In the genomic region with DNA sequence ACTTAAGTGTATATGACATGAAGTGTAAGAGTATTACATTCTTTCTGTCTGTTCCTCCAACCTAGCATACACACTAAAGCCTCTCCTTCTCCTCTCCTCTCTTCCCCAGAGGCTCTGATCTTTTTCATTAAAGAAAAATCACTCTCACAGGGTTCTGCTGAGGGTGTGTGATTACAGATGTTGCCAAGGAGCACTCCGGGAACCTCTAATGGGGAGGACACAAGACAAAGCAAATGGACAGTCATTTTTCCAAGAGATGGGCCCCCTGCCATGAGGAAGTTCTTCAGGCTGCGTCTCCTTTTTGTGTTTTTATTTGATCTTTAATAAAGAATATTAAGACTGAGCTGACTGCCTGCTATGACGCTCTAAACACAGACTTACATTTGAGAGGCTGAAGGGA, we compare ENCODE assay signal across 18 cellular contexts.
"Had no signal": no experiment of that assay in that cellular context is flagged by ENCODE, and none has a peak within 500 bp of the region (broad histone marks: within the 10 kb centered on the region; RNA-seq: fewer than 3 reads in every experiment).

No MANE protein-coding gene starts in this region.

- H3K27ac Mint-ChIP-seq: activated CD4-positive, alpha-beta memory T cell treated with anti-CD3 and anti-CD28 coated beads for 36 hours; activated CD4-positive, alpha-beta T cell treated with anti-CD3 and anti-CD28 coated beads for 36 hours; activated CD8-positive, alpha-beta memory T cell treated with anti-CD3 and anti-CD28 coated beads, Interleukin-2, amount 10 ng/mL, durations not matched to agents 7 days and 5 days; activated naive CD8-positive, alpha-beta T cell; naive thymus-derived CD8-positive, alpha-beta T cell had no signal

- H3K4me3 Mint-ChIP-seq: activated CD4-positive, alpha-beta memory T cell treated with anti-CD3 and anti-CD28 coated beads for 36 hours; activated CD4-positive, alpha-beta T cell treated with anti-CD3 and anti-CD28 coated beads for 36 hours; activated CD8-positive, alpha-beta memory T cell treated with anti-CD3 and anti-CD28 coated beads, Interleukin-2, amount 10 ng/mL, durations not matched to agents 7 days and 5 days; activated naive CD8-positive, alpha-beta T cell; naive thymus-derived CD8-positive, alpha-beta T cell had no signal

- H3K4me3 ChIP-seq: colonic mucosa, left lung, stomach had no signal

- ATAC-seq: activated CD4-positive, alpha-beta T cell treated with anti-CD3 and anti-CD28 coated beads for 36 hours; activated CD8-positive, alpha-beta memory T cell treated with anti-CD3 and anti-CD28 coated beads, Interleukin-2, amount 10 ng/mL, durations not matched to agents 7 days and 5 days; esophagus mucosa; left lung; naive thymus-derived CD8-positive, alpha-beta T cell had no signal

- H3K27me3 Mint-ChIP-seq: activated CD4-positive, alpha-beta memory T cell treated with anti-CD3 and anti-CD28 coated beads for 36 hours; activated CD4-positive, alpha-beta T cell treated with anti-CD3 and anti-CD28 coated beads for 36 hours; activated CD8-positive, alpha-beta memory T cell treated with anti-CD3 and anti-CD28 coated beads, Interleukin-2, amount 10 ng/mL, durations not matched to agents 7 days and 5 days; activated naive CD8-positive, alpha-beta T cell had no signal

- H3K4me1 Mint-ChIP-seq: activated CD4-positive, alpha-beta T cell treated with anti-CD3 and anti-CD28 coated beads for 36 hours; activated CD8-positive, alpha-beta memory T cell treated with anti-CD3 and anti-CD28 coated beads, Interleukin-2, amount 10 ng/mL, durations not matched to agents 7 days and 5 days; naive thymus-derived CD8-positive, alpha-beta T cell had no signal

- H3K9me3 ChIP-seq: colonic mucosa, left lung, stomach had no signal

- H3K4me1 ChIP-seq: colonic mucosa, left lung had no signal

- H3K27ac ChIP-seq: colonic mucosa, left lung, stomach, WERI-Rb-1 had no signal

- H3K27me3 ChIP-seq: colonic mucosa, left lung, stomach had no signal

- H3K36me3 Mint-ChIP-seq: activated CD4-positive, alpha-beta memory T cell treated with anti-CD3 and anti-CD28 coated beads for 36 hours; activated CD8-positive, alpha-beta memory T cell treated with anti-CD3 and anti-CD28 coated beads, Interleukin-2, amount 10 ng/mL, durations not matched to agents 7 days and 5 days; activated naive CD8-positive, alpha-beta T cell; naive thymus-derived CD8-positive, alpha-beta T cell had no signal

- H3K36me3 ChIP-seq: colonic mucosa, left lung, stomach, WERI-Rb-1 had no signal

- DNase-seq: activated CD4-positive, alpha-beta memory T cell treated with anti-CD3 and anti-CD28 coated beads for 36 hours; activated CD4-positive, alpha-beta T cell treated with anti-CD3 and anti-CD28 coated beads for 36 hours; activated CD8-positive, alpha-beta memory T cell treated with anti-CD3 and anti-CD28 coated beads, Interleukin-2, amount 10 ng/mL, durations not matched to agents 7 days and 5 days; activated T-cell treated with anti-CD3 and anti-CD28 coated beads, Interleukin-2, amount 50 U/mL, for 1 hour; amniotic stem cell; central memory CD4-positive, alpha-beta T cell; colonic mucosa; islet precursor cell; left lung; naive thymus-derived CD8-positive, alpha-beta T cell; stimulated activated CD4-positive, alpha-beta T cell treated with anti-CD3 and anti-CD28 coated beads, Interleukin-12 subunit alpha, Interleukin-12 subunit beta, amount 100 ng/mL, for 4 hours; stimulated activated CD4-positive, alpha-beta T cell treated with anti-CD3 and anti-CD28 coated beads, Interleukin-2, amount 100 ng/mL, for 24 hours; stomach; T-helper 1 cell; T1000; WERI-Rb-1 had no signal
